Comparison of ENCODE assay signal across 24 cellular contexts in the genomic region with DNA sequence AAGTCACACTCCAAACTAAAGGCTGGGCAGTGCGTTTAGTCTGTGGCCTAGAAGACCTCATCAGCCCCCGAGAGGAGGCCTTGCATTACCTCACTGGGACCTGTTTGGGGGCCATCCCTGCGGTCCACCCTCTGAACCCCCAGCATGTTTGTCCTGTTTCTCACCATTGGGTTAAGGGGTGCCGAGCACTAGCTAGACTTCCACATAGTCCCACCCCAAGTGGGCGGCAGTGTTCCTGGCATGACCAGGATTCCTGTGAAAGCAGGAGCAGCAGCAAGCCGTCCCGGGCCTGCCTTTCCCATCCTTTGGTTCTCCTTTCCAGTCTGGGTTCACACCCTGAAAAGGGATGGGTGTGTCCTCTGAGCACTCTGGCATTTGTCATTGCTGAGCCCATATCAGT. TPM values are rescaled to one million over a fixed set of nuclear protein-coding genes. Genes with fewer than 3 reads are reported as not detected.
A peak's percentile ranks its signal among the peaks of the same experiment; 100 is the strongest.
DNase-seq lines count a peak whose midpoint lies in the region; ATAC-seq, FAIRE-seq and TF ChIP-seq lines count a peak whose summit lies in the region.
"Had no signal": no experiment of that assay in that cellular context is flagged by ENCODE, and none has a peak within 500 bp of the region (broad histone marks: within the 10 kb centered on the region; RNA-seq: fewer than 3 reads in every experiment).

No MANE protein-coding gene starts in this region.

- TF ChIP-seq POLR2A in esophagus muscularis mucosa (IDR thresholded peaks at IDR 0.05; ENCODE audit: low read depth), result no peak

- peaks cover 0 to 22% (median 3%) of the 10 kb centered on the region in 4 donors for H3K4me1 Mint-ChIP-seq in CD4-positive, CD25-positive, alpha-beta regulatory T cell
- H3K4me1 Mint-ChIP-seq in T-helper 17 cell, result peaks cover 5% of the 10 kb centered on the region
- peaks cover 17% of the 10 kb centered on the region for H3K4me1 Mint-ChIP-seq in stimulated activated effector memory CD8-positive, alpha-beta T cell treated with anti-CD3 and anti-CD28 coated beads, Interleukin-12 subunit alpha, Interleukin-12 subunit beta, amount 100 ng/mL, for 72 hours
- peaks cover 6% of the 10 kb centered on the region for H3K4me1 Mint-ChIP-seq in activated CD8-positive, alpha-beta T cell treated with anti-CD3 and anti-CD28 coated beads for 36 hours (ENCODE audit: low read depth)

- H3K36me3 ChIP-seq in CD4-positive, CD25-positive, alpha-beta regulatory T cell (ENCODE audit: control insufficient read depth, insufficient read depth, low read length), result peaks cover 35% of the 10 kb centered on the region
- H3K36me3 ChIP-seq in esophagus muscularis mucosa, result peaks cover 9 to 44% (median 35%) of the 10 kb centered on the region in 4 donors
- no peaks in the 10 kb centered on the region for H3K36me3 ChIP-seq in pancreas
- H3K36me3 ChIP-seq: BE2C, HAP-1 had no signal

- H3K9me3 Mint-ChIP-seq in CD4-positive, CD25-positive, alpha-beta regulatory T cell, result peaks cover 0 to 10% (median 0%) of the 10 kb centered on the region in 7 donors
- H3K9me3 Mint-ChIP-seq in stimulated activated effector memory CD8-positive, alpha-beta T cell treated with anti-CD3 and anti-CD28 coated beads, Interleukin-12 subunit alpha, Interleukin-12 subunit beta, amount 100 ng/mL, for 72 hours, result no peaks in the 10 kb centered on the region
- peaks cover 3% of the 10 kb centered on the region for H3K9me3 Mint-ChIP-seq in activated CD8-positive, alpha-beta T cell treated with anti-CD3 and anti-CD28 coated beads for 36 hours
- H3K9me3 Mint-ChIP-seq: HFFc6 had no signal

- POLR2A ChIA-PET in activated CD8-positive, alpha-beta T cell treated with anti-CD3 and anti-CD28 coated beads for 36 hours (lab: Charles Lee), result no interaction called here

- no peak overlapping the region for H3K4me3 Mint-ChIP-seq in CD4-positive, CD25-positive, alpha-beta regulatory T cell
- H3K4me3 Mint-ChIP-seq in T-helper 17 cell, result no peak overlapping the region
- no peak overlapping the region for H3K4me3 Mint-ChIP-seq in stimulated activated effector memory CD8-positive, alpha-beta T cell treated with anti-CD3 and anti-CD28 coated beads, Interleukin-12 subunit alpha, Interleukin-12 subunit beta, amount 100 ng/mL, for 72 hours
- H3K4me3 Mint-ChIP-seq in activated CD8-positive, alpha-beta T cell treated with anti-CD3 and anti-CD28 coated beads for 36 hours, result no peak overlapping the region
- H3K4me3 Mint-ChIP-seq: CD14-positive monocyte; CD4-positive, alpha-beta memory T cell; HFFc6 had no signal

- peak overlapping the region in 2 of 3 donors; percentile 12 to 32 for H3K27ac Mint-ChIP-seq in CD4-positive, CD25-positive, alpha-beta regulatory T cell
- H3K27ac Mint-ChIP-seq in T-helper 17 cell, result peak overlapping the region; percentile 16
- H3K27ac Mint-ChIP-seq in stimulated activated effector memory CD8-positive, alpha-beta T cell treated with anti-CD3 and anti-CD28 coated beads, Interleukin-12 subunit alpha, Interleukin-12 subunit beta, amount 100 ng/mL, for 72 hours, result peak overlapping the region; percentile 78
- H3K27ac Mint-ChIP-seq in activated CD8-positive, alpha-beta T cell treated with anti-CD3 and anti-CD28 coated beads for 36 hours, result no peak overlapping the region

- H3K27me3 Mint-ChIP-seq in CD4-positive, CD25-positive, alpha-beta regulatory T cell, result no peaks in the 10 kb centered on the region
- no peaks in the 10 kb centered on the region for H3K27me3 Mint-ChIP-seq in T-helper 17 cell
- no peaks in the 10 kb centered on the region for H3K27me3 Mint-ChIP-seq in activated CD8-positive, alpha-beta T cell treated with anti-CD3 and anti-CD28 coated beads for 36 hours
- H3K27me3 Mint-ChIP-seq: CD4-positive, alpha-beta memory T cell had no signal

- no peak overlapping the region for H3K27ac ChIP-seq in CD4-positive, CD25-positive, alpha-beta regulatory T cell (ENCODE audit: insufficient read depth, low read length, poor library complexity, severe bottlenecking)
- H3K27ac ChIP-seq in esophagus muscularis mucosa (replicated peaks in 1 of 4), result no peak overlapping the region
- no peak overlapping the region for H3K27ac ChIP-seq in pancreas
- H3K27ac ChIP-seq: A549; BLaER1 treated with 17β-estradiol and CSF1 and Interleukin-3, amounts not matched to agents 10 nM and 100 nM had no signal

- no peaks in the 10 kb centered on the region for H3K9me3 ChIP-seq in CD4-positive, CD25-positive, alpha-beta regulatory T cell (ENCODE audit: control insufficient read depth in 2 of 2, low read length in 2 of 2)
- H3K9me3 ChIP-seq in T-helper 17 cell (ENCODE audit: control insufficient read depth, low read length, poor library complexity, severe bottlenecking) (no peaks in the 10 kb centered on the region), esophagus muscularis mucosa (no peaks in the 10 kb centered on the region), pancreas (no peaks in the 10 kb centered on the region)
- H3K9me3 ChIP-seq: A549, BE2C, HAP-1 had no signal

- no peak for FAIRE-seq in pancreas (lab: Jason Lieb, UNC)
- FAIRE-seq: A549, G401.6, GM12892, H54 had no signal

- intact Hi-C loops in esophagus muscularis mucosa (cut with DNase I) (no loop called here), pancreas (cut with DNase I) (no loop called here)
- intact Hi-C loops in activated CD8-positive, alpha-beta T cell treated with anti-CD3 and anti-CD28 coated beads for 36 hours (cut with micrococcal nuclease), result no loop called here

- no peaks in the 10 kb centered on the region for H3K4me1 ChIP-seq in CD4-positive, CD25-positive, alpha-beta regulatory T cell (ENCODE audit: control insufficient read depth, insufficient read depth, low read length, poor library complexity, severe bottlenecking)
- no peaks in the 10 kb centered on the region for H3K4me1 ChIP-seq in esophagus muscularis mucosa
- peaks cover 0 to 4% (median 0%) of the 10 kb centered on the region in 3 donors for H3K4me1 ChIP-seq in pancreas
- H3K4me1 ChIP-seq: A549, BE2C, HAP-1 had no signal

- 97% methylated on average over 5 of the region's 7 CpGs for WGBS in esophagus muscularis mucosa
- WGBS in pancreas, 2 donors, result 90 to 96% methylated on average over 7 of the region's 7 CpGs

- CTCF ChIA-PET in activated CD8-positive, alpha-beta T cell treated with anti-CD3 and anti-CD28 coated beads for 36 hours (lab: Charles Lee), result no interaction called here

- no peak overlapping the region for H3K4me3 ChIP-seq in CD4-positive, CD25-positive, alpha-beta regulatory T cell (ENCODE audit: low read depth, low read length)
- no peak overlapping the region for H3K4me3 ChIP-seq in esophagus muscularis mucosa
- H3K4me3 ChIP-seq in pancreas, result no peak overlapping the region
- H3K4me3 ChIP-seq: A549; BLaER1 treated with 17β-estradiol and CSF1 and Interleukin-3, amounts not matched to agents 10 nM and 100 nM; HAP-1 had no signal

- TF ChIP-seq CTCF in esophagus muscularis mucosa (IDR thresholded peaks at IDR 0.05), result no peak
- no peak for TF ChIP-seq CTCF in activated CD8-positive, alpha-beta T cell treated with anti-CD3 and anti-CD28 coated beads for 36 hours (IDR thresholded peaks at IDR 0.05)
- no peak for TF ChIP-seq CTCF in pancreas (IDR thresholded peaks at IDR 0.05)

- DNase-seq in CD4-positive, CD25-positive, alpha-beta regulatory T cell, result no peak
- DNase-seq in T-helper 17 cell (no peak), esophagus muscularis mucosa (ENCODE audit: extremely low spot score) (peak; percentile 75), pancreas (no peak)
- no peak for DNase-seq in stimulated activated effector memory CD8-positive, alpha-beta T cell treated with anti-CD3 and anti-CD28 coated beads, Interleukin-12 subunit alpha, Interleukin-12 subunit beta, amount 100 ng/mL, for 72 hours (ENCODE audit: low spot score in 2 of 2)
- DNase-seq in activated CD8-positive, alpha-beta T cell treated with anti-CD3 and anti-CD28 coated beads for 36 hours, result no peak
- no peak for DNase-seq in activated CD4-positive, alpha-beta T cell treated with anti-CD3 and anti-CD28 coated beads for 1 hour
- DNase-seq: 8988T; ACHN; AML-193; BE2C; Calu3; CD4-positive, alpha-beta memory T cell; DMS53; DND-41; GOT3; HFFc6 had no signal

- peaks cover 34% of the 10 kb centered on the region for H3K36me3 Mint-ChIP-seq in CD4-positive, CD25-positive, alpha-beta regulatory T cell
- peaks cover 2% of the 10 kb centered on the region for H3K36me3 Mint-ChIP-seq in T-helper 17 cell (ENCODE audit: low read depth)
- H3K36me3 Mint-ChIP-seq in stimulated activated effector memory CD8-positive, alpha-beta T cell treated with anti-CD3 and anti-CD28 coated beads, Interleukin-12 subunit alpha, Interleukin-12 subunit beta, amount 100 ng/mL, for 72 hours, result peaks cover 46% of the 10 kb centered on the region
- peaks cover 25% of the 10 kb centered on the region for H3K36me3 Mint-ChIP-seq in activated CD8-positive, alpha-beta T cell treated with anti-CD3 and anti-CD28 coated beads for 36 hours (ENCODE audit: low read depth)

- ATAC-seq in CD4-positive, CD25-positive, alpha-beta regulatory T cell (ENCODE audit: low read depth in 2 of 2), result no peak
- no peak for ATAC-seq in T-helper 17 cell
- no peak for ATAC-seq in stimulated activated effector memory CD8-positive, alpha-beta T cell treated with anti-CD3 and anti-CD28 coated beads, Interleukin-12 subunit alpha, Interleukin-12 subunit beta, amount 100 ng/mL, for 72 hours
- ATAC-seq in activated CD8-positive, alpha-beta T cell treated with anti-CD3 and anti-CD28 coated beads for 36 hours, result no peak
- no peak for ATAC-seq in pancreas
- ATAC-seq: A549 had no signal

- H3K27me3 ChIP-seq in CD4-positive, CD25-positive, alpha-beta regulatory T cell (ENCODE audit: control insufficient read depth, insufficient read depth, low read length), result no peaks in the 10 kb centered on the region
- H3K27me3 ChIP-seq in esophagus muscularis mucosa (no peaks in the 10 kb centered on the region), pancreas (no peaks in the 10 kb centered on the region)
- H3K27me3 ChIP-seq: BE2C; BLaER1 treated with 17β-estradiol and CSF1 and Interleukin-3, amounts not matched to agents 10 nM and 100 nM had no signal

- TF ChIP-seq EP300 in esophagus muscularis mucosa (IDR thresholded peaks at IDR 0.05), result no peak

RNA-seq across cellular contexts. Expression of a gene that starts 26.6 kb away (rescaled TPM):
- total RNA-seq in CD4-positive, CD25-positive, alpha-beta regulatory T cell, result 54.9 TPM
- polyA plus RNA-seq in CD4-positive, CD25-positive, alpha-beta regulatory T cell, result 10 to 100 TPM; 30.9 to 47.3 (median 36.5) TPM
- total RNA-seq in T-helper 17 cell (10 to 100 TPM; 25.0 to 37.9 TPM), esophagus muscularis mucosa (10 to 100 TPM; 34.9 to 54.9 (median 46.2) TPM), pancreas (10 to 100 TPM; 12.4 to 22.1 (median 15.0) TPM)
- 10 to 100 TPM; 24.6 to 31.7 TPM for total RNA-seq in activated CD8-positive, alpha-beta T cell treated with anti-CD3 and anti-CD28 coated beads for 36 hours
- polyA plus RNA-seq in pancreas, result 10 to 100 TPM; 12.4 to 12.5 TPM

RNA-seq across cellular contexts. Expression of a gene that starts 58.8 kb away (rescaled TPM):
- total RNA-seq in CD4-positive, CD25-positive, alpha-beta regulatory T cell, result not detected
- not detected for polyA plus RNA-seq in CD4-positive, CD25-positive, alpha-beta regulatory T cell
- total RNA-seq in T-helper 17 cell, result not detected
- not detected for total RNA-seq in esophagus muscularis mucosa
- not detected for total RNA-seq in activated CD8-positive, alpha-beta T cell treated with anti-CD3 and anti-CD28 coated beads for 36 hours
- total RNA-seq in pancreas, result under 1 TPM in 2 of 6 donors, not detected in 4; 0.08 to 0.09 TPM
- polyA plus RNA-seq in pancreas, result not detected
- total RNA-seq: Calu3; CD4-positive, alpha-beta memory T cell; HFFc6 had no signal
- polyA plus RNA-seq: CD14-positive monocyte; CD4-positive, alpha-beta memory T cell had no signal
